ENCODE assay signal across 8 cellular contexts in genomic region chr5:59893436-59894227, GRCh38. TPM values are rescaled to one million over a fixed set of nuclear protein-coding genes. Genes with fewer than 3 reads are reported as not detected.
A peak's percentile ranks its signal among the peaks of the same experiment; 100 is the strongest.
DNase-seq lines count a peak whose midpoint lies in the region; ATAC-seq and TF ChIP-seq lines count a peak whose summit lies in the region.

Gene PDE4D (minus strand): TSS chr5:59893726.

- TF ChIP-seq POLR2A in thyroid gland (IDR thresholded peaks at IDR 0.05), result no peak

- no peaks in the 10 kb centered on the region for H3K79me2 ChIP-seq in mesendoderm (ENCODE audit: control insufficient read depth, insufficient read depth, low read length)

- no peaks in the 10 kb centered on the region for H3K36me3 ChIP-seq in mesendoderm (ENCODE audit: control insufficient read depth, insufficient read depth, low read length)
- H3K36me3 ChIP-seq in thyroid gland, result no peaks in the 10 kb centered on the region

- H4K8ac ChIP-seq in mesendoderm (ENCODE audit: low read depth, low read length), result no peak within 1 kb of the TSS

- peak within 1 kb of the TSS; percentile 74 for H3K4me2 ChIP-seq in mesendoderm (ENCODE audit: low read length)

- H2BK15ac ChIP-seq in mesendoderm (replicated peaks; ENCODE audit: low read depth), result no peak within 1 kb of the TSS

- H3K79me1 ChIP-seq in mesendoderm (ENCODE audit: low read length), result no peaks in the 10 kb centered on the region

- H3K27ac ChIP-seq in mesendoderm (ENCODE audit: low read depth, low read length) (no peak within 1 kb of the TSS), thyroid gland (no peak within 1 kb of the TSS)

- no peak within 1 kb of the TSS for H3K18ac ChIP-seq in mesendoderm (ENCODE audit: low read length)

- H4K5ac ChIP-seq in mesendoderm (ENCODE audit: low read length), result no peak within 1 kb of the TSS

- H3K9ac ChIP-seq in mesendoderm (ENCODE audit: low read length), result no peak within 1 kb of the TSS

- DNase-seq in AG08396 (ENCODE audit: low spot score) (peak; percentile 69), SK-MEL-5 (ENCODE audit: low read depth, low spot score) (no peak), epidermal melanocyte (ENCODE audit: insufficient read length, low spot score) (peak; percentile 78), mesendoderm (peak; percentile 90), thyroid gland (peak; percentile 40 to 65), NCI-H526 treated with DMSO at 0.1 percent for 48 hours (lab: John Stamatoyannopoulos, UW) (no peak)

- intact Hi-C loops in thyroid gland (cut with DNase I), result no loop called here

- no peaks in the 10 kb centered on the region for H3K9me3 ChIP-seq in thyroid gland

- in situ Hi-C loops in SK-MEL-5 (cut with HindIII; ENCODE audit: low pct_unique_long_range_greater_than_20kb, low sequenced_read_pairs), result no loop called here

- H3K4ac ChIP-seq in mesendoderm (ENCODE audit: low read depth, low read length), result no peak within 1 kb of the TSS

- no CpG with 5 or more reads among the region's 62 CpGs for WGBS in mesendoderm (ENCODE audit: extremely low coverage, insufficient coverage, low lambda C conversion rate)
- 0 to 2% methylated on average over 11 to 17 of the region's 62 CpGs for WGBS in thyroid gland, 2 donors

- H3K4me3 ChIP-seq in mesendoderm (ENCODE audit: low read length), result no peak within 1 kb of the TSS
- H3K4me3 ChIP-seq in thyroid gland (replicated peaks in 1 of 3), result no peak within 1 kb of the TSS

- H2AK5ac ChIP-seq in mesendoderm (ENCODE audit: low read length), result no peak within 1 kb of the TSS

- H3K23ac ChIP-seq in mesendoderm (ENCODE audit: low read length), result no peak within 1 kb of the TSS

- peak; percentile 56 for ATAC-seq in GM19463 (IDR thresholded peaks at IDR 0.05; ENCODE audit: unreplicated experiment)
- no peak for ATAC-seq in HG02840 (IDR thresholded peaks at IDR 0.05; ENCODE audit: low FRiP score, unreplicated experiment)

- no peak within 1 kb of the TSS for H3K56ac ChIP-seq in mesendoderm (ENCODE audit: low read length)

- H3K27me3 ChIP-seq in mesendoderm (ENCODE audit: insufficient read depth, low read length, poor library complexity), result peaks cover 22% of the 10 kb centered on the region
- H3K27me3 ChIP-seq in thyroid gland, result no peaks in the 10 kb centered on the region

- H2BK120ac ChIP-seq in mesendoderm (ENCODE audit: low read depth, low read length), result no peak within 1 kb of the TSS

- no peak for TF ChIP-seq CTCF in thyroid gland (IDR thresholded peaks at IDR 0.05)

- peaks cover 7% of the 10 kb centered on the region for H3K4me1 ChIP-seq in mesendoderm (ENCODE audit: control insufficient read depth, low read depth, low read length)
- peaks cover 0 to 5% of the 10 kb centered on the region in 2 donors for H3K4me1 ChIP-seq in thyroid gland

- H2BK5ac ChIP-seq in mesendoderm (ENCODE audit: low read length), result no peak within 1 kb of the TSS

RNA-seq across cellular contexts. Expression of gene PDE4D, which starts in this region (rescaled TPM):
- total RNA-seq in SK-MEL-5 (2014; rRNA removed; shearing (Covaris generic)), result 59.7 and 62.6 TPM in 2 replicates
- polyA plus RNA-seq in SK-MEL-5 (2015; cell fraction: cytosol; rRNA removed), result 12.0 and 22.4 TPM in 2 replicates
- polyA plus RNA-seq in SK-MEL-5 (2015; cell fraction: nucleus; rRNA removed), result 46.8 and 53.4 TPM in 2 replicates
- 2.5 TPM for polyA plus RNA-seq in mesendoderm (2013, experiment 1 of 2)
- 2.5 TPM for polyA plus RNA-seq in mesendoderm (2013, experiment 2 of 2)
- 10 to 100 TPM; 14.7 to 36.3 (median 24.7) TPM for total RNA-seq in thyroid gland

Comparison
In these comparisons a context has a peak if more than half of its experiments do, and no peak if none do; other contexts are left out.
1. DNase-seq: peak in AG08396 (single experiment), epidermal melanocyte (single experiment), mesendoderm (single experiment) and thyroid gland (2 of 2); none in SK-MEL-5 (single experiment) and NCI-H526 treated with DMSO at 0.1 percent for 48 hours (single experiment).